Comparison of ENCODE assay signal across 22 cellular contexts in genomic region chr14:91313852-91314251, GRCh38.
DNase-seq lines count a peak whose midpoint lies in the region; ATAC-seq and TF ChIP-seq lines count a peak whose summit lies in the region.
"Had no signal": no experiment of that assay in that cellular context is flagged by ENCODE, and none has a peak within 500 bp of the region (broad histone marks: within the 10 kb centered on the region; RNA-seq: fewer than 3 reads in every experiment).

No MANE protein-coding gene starts in this region.

- H3K36me3 ChIP-seq in HEK293 (ENCODE audit: control insufficient read depth in 2 of 2, insufficient read depth in 1 of 2, low read length in 2 of 2) (peaks cover 9 to 59% of the 10 kb centered on the region in 2 experiments), neuronal stem cell (replicated peaks in 1 of 2; ENCODE audit: control insufficient read depth in 2 of 2, insufficient read depth in 2 of 2, low read length in 2 of 2) (peaks cover 74 to 99% of the 10 kb centered on the region in 2 donors)
- H3K36me3 ChIP-seq: SJSA1 had no signal

- H3K9me3 ChIP-seq in HEK293 (ENCODE audit: control insufficient read depth, insufficient read depth, low read depth, low read length): no peaks in the 10 kb centered on the region
- peaks cover 13 to 33% of the 10 kb centered on the region in 2 donors for H3K9me3 ChIP-seq in neuronal stem cell (replicated peaks in 1 of 2; ENCODE audit: control insufficient read depth in 2 of 2, insufficient read depth in 1 of 2, low read depth in 1 of 2, low read length in 2 of 2)
- H3K9me3 ChIP-seq: BLaER1 treated with 17β-estradiol and CSF1 and Interleukin-3, amounts not matched to agents 10 nM and 100 nM; SJSA1 had no signal

- peak overlapping the region; percentile 99 for H3K27ac Mint-ChIP-seq in activated T-cell treated with anti-CD3 and anti-CD28 coated beads, Interleukin-2, amount 50 U/mL, for 24 hours
- H3K27ac Mint-ChIP-seq in activated naive CD8-positive, alpha-beta T cell: peak overlapping the region; percentile 93

- H2BK12ac ChIP-seq in neuronal stem cell (ENCODE audit: low read length): no peak overlapping the region

- H3K18ac ChIP-seq in neuronal stem cell (ENCODE audit: low read length): no peak overlapping the region

- no peak overlapping the region for H3K9ac ChIP-seq in neuronal stem cell (ENCODE audit: low read depth, low read length, poor library complexity)
- H3K9ac ChIP-seq: KMS-11 had no signal

- H3K14ac ChIP-seq in neuronal stem cell (ENCODE audit: low read length): no peak overlapping the region

- H3K27ac ChIP-seq in HEK293 (ENCODE audit: extremely low read depth, low read depth, low read length) (no peak overlapping the region), neuronal stem cell (replicated peaks; ENCODE audit: low read length) (no peak overlapping the region), dorsolateral prefrontal cortex (no peak overlapping the region)
- H3K27ac ChIP-seq: KMS-11, SJSA1, WERI-Rb-1 had no signal

- no peak overlapping the region for H3K4me3 ChIP-seq in HEK293 (ENCODE audit: low read depth, low read length)
- H3K4me3 ChIP-seq in neuronal stem cell (ENCODE audit: low read length in 2 of 2): no peak overlapping the region
- H3K4me3 ChIP-seq in dorsolateral prefrontal cortex: no peak overlapping the region
- H3K4me3 ChIP-seq: BLaER1 treated with 17β-estradiol and CSF1 and Interleukin-3, amounts not matched to agents 10 nM and 100 nM; SJSA1 had no signal

- no peaks in the 10 kb centered on the region for H3K9me3 Mint-ChIP-seq in activated T-cell treated with anti-CD3 and anti-CD28 coated beads, Interleukin-2, amount 50 U/mL, for 24 hours
- no peaks in the 10 kb centered on the region for H3K9me3 Mint-ChIP-seq in activated T-cell treated with anti-CD3 and anti-CD28 coated beads, Interleukin-2, amount 50 U/mL, for 4 hours
- no peaks in the 10 kb centered on the region for H3K9me3 Mint-ChIP-seq in activated naive CD8-positive, alpha-beta T cell (ENCODE audit: low read depth)

- no CpG with 5 or more reads among the region's 14 CpGs for WGBS in neuronal stem cell (ENCODE audit: extremely low coverage in 2 of 2, insufficient read length in 2 of 2, insufficient replicate concordance in 1 of 2), 2 donors

- TF ChIP-seq CTCF in HEK293 (tag by site-specific recombination; IDR thresholded peaks at IDR 0.05) (no peak), dorsolateral prefrontal cortex (IDR thresholded peaks at IDR 0.05 in 54 of 56, conservative IDR thresholded peaks at IDR 0.05 in 2 of 56; ENCODE audit: low read depth in 1 of 56, partially characterized antibody in 56 of 56) (no peak)

- peaks cover 83% of the 10 kb centered on the region for H3K4me1 Mint-ChIP-seq in activated T-cell treated with anti-CD3 and anti-CD28 coated beads, Interleukin-2, amount 50 U/mL, for 24 hours (ENCODE audit: low read depth)
- peaks cover 77% of the 10 kb centered on the region for H3K4me1 Mint-ChIP-seq in activated T-cell treated with anti-CD3 and anti-CD28 coated beads, Interleukin-2, amount 50 U/mL, for 4 hours (ENCODE audit: low read depth)
- peaks cover 72% of the 10 kb centered on the region for H3K4me1 Mint-ChIP-seq in activated naive CD8-positive, alpha-beta T cell (ENCODE audit: low read depth)

- no peak overlapping the region for H3K4me3 Mint-ChIP-seq in activated T-cell treated with anti-CD3 and anti-CD28 coated beads, Interleukin-2, amount 50 U/mL, for 24 hours
- H3K4me3 Mint-ChIP-seq in activated T-cell treated with anti-CD3 and anti-CD28 coated beads, Interleukin-2, amount 50 U/mL, for 4 hours: no peak overlapping the region
- no peak overlapping the region for H3K4me3 Mint-ChIP-seq in activated naive CD8-positive, alpha-beta T cell

- H2AK5ac ChIP-seq in neuronal stem cell (ENCODE audit: low read depth, low read length): peak overlapping the region; percentile 57

- no peak for ATAC-seq in activated T-cell treated with anti-CD3 and anti-CD28 coated beads, Interleukin-2, amount 50 U/mL, for 4 hours
- ATAC-seq: left cardiac atrium, sciatic nerve had no signal

- H3K27me3 ChIP-seq in neuronal stem cell (ENCODE audit: control insufficient read depth in 3 of 3, insufficient read depth in 3 of 3, low read depth in 1 of 3, low read length in 3 of 3): no peaks in the 10 kb centered on the region
- no peaks in the 10 kb centered on the region for H3K27me3 ChIP-seq in dorsolateral prefrontal cortex
- H3K27me3 ChIP-seq: BLaER1 treated with 17β-estradiol and CSF1 and Interleukin-3, amounts not matched to agents 10 nM and 100 nM; SJSA1 had no signal

- POLR2A ChIA-PET in HEK293 (lab: Yijun Ruan, JAX): no interaction called here

- intact Hi-C loops in dorsolateral prefrontal cortex (cut with DNase I): no loop called here

- no peak overlapping the region for H3K4me2 ChIP-seq in neuronal stem cell (ENCODE audit: insufficient read depth, low read length, poor library complexity, severe bottlenecking)
- H3K4me2 ChIP-seq: BLaER1 treated with 17β-estradiol and CSF1 and Interleukin-3, amounts not matched to agents 10 nM and 100 nM; KMS-11 had no signal

- H3K4me1 ChIP-seq in HEK293 (ENCODE audit: control insufficient read depth, insufficient read depth, low read length) (peaks cover 6% of the 10 kb centered on the region), neuronal stem cell (ENCODE audit: control insufficient read depth in 2 of 2, insufficient read depth in 1 of 2, low read depth in 1 of 2, low read length in 2 of 2) (no peaks in the 10 kb centered on the region)
- H3K4me1 ChIP-seq: SJSA1 had no signal

- no peak overlapping the region for H4K8ac ChIP-seq in neuronal stem cell (ENCODE audit: low read depth, low read length)

- no peaks in the 10 kb centered on the region for H3K27me3 Mint-ChIP-seq in activated T-cell treated with anti-CD3 and anti-CD28 coated beads, Interleukin-2, amount 50 U/mL, for 24 hours
- no peaks in the 10 kb centered on the region for H3K27me3 Mint-ChIP-seq in activated T-cell treated with anti-CD3 and anti-CD28 coated beads, Interleukin-2, amount 50 U/mL, for 4 hours (ENCODE audit: low read depth)
- no peaks in the 10 kb centered on the region for H3K27me3 Mint-ChIP-seq in activated naive CD8-positive, alpha-beta T cell

- H4K91ac ChIP-seq in neuronal stem cell (ENCODE audit: low read depth, low read length, poor library complexity): no peak overlapping the region

- no peak overlapping the region for H2BK15ac ChIP-seq in neuronal stem cell (ENCODE audit: low read length)

- H2BK120ac ChIP-seq in neuronal stem cell (ENCODE audit: low read depth, low read length): no peak overlapping the region

- H3K36me3 Mint-ChIP-seq in activated T-cell treated with anti-CD3 and anti-CD28 coated beads, Interleukin-2, amount 50 U/mL, for 24 hours (ENCODE audit: low read depth): peaks cover 93% of the 10 kb centered on the region
- peaks cover 57% of the 10 kb centered on the region for H3K36me3 Mint-ChIP-seq in activated T-cell treated with anti-CD3 and anti-CD28 coated beads, Interleukin-2, amount 50 U/mL, for 4 hours (ENCODE audit: insufficient read depth)
- peaks cover 12% of the 10 kb centered on the region for H3K36me3 Mint-ChIP-seq in activated naive CD8-positive, alpha-beta T cell

- CTCF ChIA-PET in HEK293 (lab: Yijun Ruan, JAX): interaction anchor here (0.9 to 3.6 kb wide), 2 partner anchors 10 to 29 kb away, joined by 3 to 10 read pairs; no protein-coding TSS in a partner anchor

- H2BK5ac ChIP-seq in neuronal stem cell (ENCODE audit: low read length): peak overlapping the region; percentile 72

- H3K79me1 ChIP-seq in neuronal stem cell (ENCODE audit: low read depth, low read length): peaks cover 15% of the 10 kb centered on the region

- DNase-seq in activated T-cell treated with anti-CD3 and anti-CD28 coated beads, Interleukin-2, amount 50 U/mL, for 24 hours: no peak
- DNase-seq in activated T-cell treated with anti-CD3 and anti-CD28 coated beads, Interleukin-2, amount 50 U/mL, for 4 hours: no peak
- DNase-seq in neuronal stem cell (ENCODE audit: low spot score): no peak
- DNase-seq in NCI-H2107 (lab: John Stamatoyannopoulos, UW): no peak
- no peak for DNase-seq in dorsolateral prefrontal cortex
- no peak for DNase-seq in stimulated activated naive CD4-positive, alpha-beta T cell treated with Interleukin-2 at 50 U/mL for 16 hours (lab: John Stamatoyannopoulos, UW)
- DNase-seq: ACHN; activated effector memory CD4-positive, alpha-beta T cell treated with Interleukin-2 at 50 U/mL for 16 hours; anterior cingulate cortex; central memory CD4-positive, alpha-beta T cell; left cardiac atrium; mesenchymal stem cell; NCI-H1694; NCI-H526 treated with DMSO at 0.1 percent for 48 hours; substantia nigra; WERI-Rb-1 had no signal

- H2AFZ ChIP-seq in neuronal stem cell (ENCODE audit: low read length): no peak overlapping the region

- H3K4ac ChIP-seq in neuronal stem cell (ENCODE audit: low read length): no peak overlapping the region

- no peak overlapping the region for H3K23ac ChIP-seq in neuronal stem cell (ENCODE audit: low read depth, low read length, poor library complexity)

TF ChIP-seq in HEK293, 187 proteins besides CTCF, POLR2A, EP300 and RAD21 (continues in another document):
- TF ChIP-seq TRIM28 (IDR thresholded peaks at IDR 0.05; ENCODE audit: borderline replicate concordance, low read length) (peak; percentile 43; the same call in 1 of the 2 replicates), ZBTB11 (tag by site-specific recombination; conservative IDR thresholded peaks at IDR 0.05; ENCODE audit: low read depth) (no peak)
